ENCODE assay signal across 25 cellular contexts in genomic region chr13:109939105-109939504, GRCh38.
"Had no signal": no experiment of that assay in that cellular context is flagged by ENCODE, and none has a peak within 500 bp of the region (broad histone marks: within the 10 kb centered on the region; RNA-seq: fewer than 3 reads in every experiment).

No MANE protein-coding gene starts in this region.

- H3K4me1 ChIP-seq: ascending aorta, colonic mucosa, pancreas, prostate gland, tibial nerve had no signal

- H3K9me3 Mint-ChIP-seq: activated naive CD8-positive, alpha-beta T cell treated with anti-CD3 and anti-CD28 coated beads for 36 hours; T-helper 2 cell treated with Interferon-gamma antibody and Interleukin-4, amounts not matched to agents 5 μg/mL and 100 μg/mL, for 36 hours had no signal

- H3K27ac Mint-ChIP-seq: activated naive CD8-positive, alpha-beta T cell treated with anti-CD3 and anti-CD28 coated beads for 36 hours; naive B cell; T-helper 2 cell treated with Interferon-gamma antibody and Interleukin-4, amounts not matched to agents 5 μg/mL and 100 μg/mL, for 36 hours had no signal

- H3K4me3 Mint-ChIP-seq: activated naive CD8-positive, alpha-beta T cell treated with anti-CD3 and anti-CD28 coated beads for 36 hours; brain; naive B cell; T-helper 2 cell treated with Interferon-gamma antibody and Interleukin-4, amounts not matched to agents 5 μg/mL and 100 μg/mL, for 36 hours had no signal

- H3K9me3 ChIP-seq: ascending aorta, colonic mucosa, pancreas, prostate gland had no signal

- H3K27ac ChIP-seq: cardiac muscle cell, colonic mucosa, pancreas, prostate gland, tibial nerve had no signal

- DNase-seq: activated CD4-positive, alpha-beta T cell treated with anti-CD3 and anti-CD28 coated beads for 4 hours; activated CD4-positive, alpha-beta T cell treated with anti-CD3 and anti-CD28 coated beads, Interleukin-2, amount 50 U/mL, for 4 hours; activated effector memory CD4-positive, alpha-beta T cell treated with Interleukin-2 at 50 U/mL for 16 hours; activated naive CD4-positive, alpha-beta T cell treated with Interleukin-2 at 50 U/mL for 16 hours; activated naive CD8-positive, alpha-beta T cell treated with anti-CD3 and anti-CD28 coated beads for 36 hours; activated T-cell treated with anti-CD3 and anti-CD28 coated beads for 4 hours; cerebellar nuclear complex; colonic mucosa; effector CD8-positive, alpha-beta T cell; hippocampal formation; left cardiac atrium; left ventricle myocardium superior; naive B cell; nucleus accumbens; pancreas; retina; stimulated activated CD4-positive, alpha-beta T cell treated with anti-CD3 and anti-CD28 coated beads, Interleukin-15, amount 100 ng/mL, for 24 hours; stimulated activated naive CD4-positive, alpha-beta T cell treated with Interleukin-2 at 50 U/mL for 16 hours; T-helper 1 cell had no signal

- H3K36me3 ChIP-seq: ascending aorta, cardiac muscle cell, colonic mucosa, pancreas, prostate gland, tibial nerve had no signal

- H3K4me1 Mint-ChIP-seq: activated naive CD8-positive, alpha-beta T cell treated with anti-CD3 and anti-CD28 coated beads for 36 hours; naive B cell had no signal

- H3K36me3 Mint-ChIP-seq: activated naive CD8-positive, alpha-beta T cell treated with anti-CD3 and anti-CD28 coated beads for 36 hours; brain; naive B cell had no signal

- H3K4me3 ChIP-seq: ascending aorta, cardiac muscle cell, colonic mucosa, pancreas, prostate gland, tibial nerve had no signal

- H3K27me3 ChIP-seq: ascending aorta, cardiac muscle cell, colonic mucosa, pancreas, tibial nerve had no signal
